Comparison of ENCODE assay signal across 8 cellular contexts in the genomic region with DNA sequence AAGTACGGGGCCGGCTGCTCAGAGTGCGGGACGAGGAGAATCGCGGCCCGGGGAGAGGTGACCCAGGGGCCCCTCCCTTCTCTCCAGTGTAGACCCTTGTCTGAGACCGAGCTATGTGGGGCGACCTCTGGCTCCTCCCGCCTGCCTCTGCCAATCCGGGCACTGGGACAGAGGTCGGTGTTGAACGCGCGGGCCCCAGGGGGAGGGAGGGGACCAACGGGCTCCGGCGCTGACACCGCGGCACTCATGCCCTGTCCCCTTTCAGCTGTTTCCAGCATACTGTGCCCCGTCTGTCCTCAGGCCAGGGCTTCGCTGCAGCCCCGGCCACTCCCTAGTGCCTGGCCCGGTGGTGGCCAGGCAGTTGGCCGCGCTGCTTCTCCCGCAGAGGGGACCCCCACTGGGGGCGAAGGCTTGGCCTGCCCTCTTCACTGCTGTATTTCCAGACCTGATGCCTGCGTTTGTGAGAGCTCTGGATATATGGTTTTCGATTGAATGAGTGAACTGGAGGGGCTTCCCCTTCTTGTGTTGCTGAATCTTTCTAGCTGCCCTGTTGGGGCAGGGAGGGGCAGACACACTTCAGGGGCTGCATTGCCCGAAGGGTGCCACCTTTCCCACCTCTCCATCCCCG. TPM values are rescaled to one million over a fixed set of nuclear protein-coding genes. Genes with fewer than 3 reads are reported as not detected.
DNase-seq lines count a peak whose midpoint lies in the region; FAIRE-seq and TF ChIP-seq lines count a peak whose summit lies in the region.

No MANE protein-coding gene starts in this region.

- peak overlapping the region; percentile 81 for H3K4me2 ChIP-seq in MM.1S (ENCODE audit: low read depth, low read length)
- peak overlapping the region; percentile 53 for H3K4me2 ChIP-seq in endothelial cell of umbilical vein (ENCODE audit: insufficient read depth, low read length)

- POLR2A ChIA-PET in endothelial cell of umbilical vein (lab: Charles Lee) = interaction anchor here (0.6 kb wide), 1 partner anchor 392 kb away, joined by 3 read pairs; the partner anchor contains the start of gene PTPN4

- H3K9ac ChIP-seq in MM.1S (ENCODE audit: low read length) (peak overlapping the region; percentile 91), endothelial cell of umbilical vein (replicated peaks; ENCODE audit: extremely low read depth, insufficient read depth, low read length) (peak overlapping the region; percentile 34), mucosa of rectum (ENCODE audit: low read depth in 1 of 2, low read length in 2 of 2) (peak overlapping the region; percentile 89 to 90)

- dilution Hi-C loops in endothelial cell of umbilical vein (cut with MboI; ENCODE audit: extremely low pct_ligation_motif_present, low sequenced_read_pairs) = no loop called here

- no peak for TF ChIP-seq POLR2A in endothelial cell of umbilical vein (IDR thresholded peaks at IDR 0.05; ENCODE audit: low read depth, low read length)

- CTCF ChIA-PET in endothelial cell of umbilical vein (lab: Charles Lee) = interaction anchor here (1.1 to 1.7 kb wide), 4 partner anchors 16 to 486 kb away, joined by 3 to 4 read pairs (median 3); no protein-coding TSS in a partner anchor

- peak overlapping the region; percentile 66; the same call in 1 of the 2 replicates for H3K27ac ChIP-seq in MM.1S (ENCODE audit: low read length)
- peak overlapping the region; percentile 14 for H3K27ac ChIP-seq in endothelial cell of umbilical vein (ENCODE audit: insufficient read depth, low read depth, low read length)
- H3K27ac ChIP-seq in mucosa of rectum (ENCODE audit: low read depth in 2 of 2, low read length in 2 of 2) = peak overlapping the region; percentile 74 to 93

- no peaks in the 10 kb centered on the region for H3F3A ChIP-seq in MM.1S (ENCODE audit: insufficient read depth, low read length)

- DNase-seq in H7 = peak; percentile 92
- DNase-seq in MM.1S = peak; percentile 50
- DNase-seq in activated CD8-positive, alpha-beta memory T cell treated with anti-CD3 and anti-CD28 coated beads for 24 hours = peak; percentile 79
- no peak for DNase-seq in endothelial cell of umbilical vein (ENCODE audit: low read depth, low spot score)
- peak; percentile 39 for DNase-seq in stimulated activated naive CD4-positive, alpha-beta T cell treated with Interleukin-2 at 50 U/mL for 16 hours (lab: John Stamatoyannopoulos, UW)
- DNase-seq in inferior parietal cortex (ENCODE audit: extremely low spot score) = no peak

- H3K36me3 ChIP-seq in H7 (replicated peaks; ENCODE audit: control insufficient read depth, insufficient read depth, low read length) (peaks cover 28% of the 10 kb centered on the region), MM.1S (replicated peaks; ENCODE audit: insufficient read depth, low read length) (peaks cover 24% of the 10 kb centered on the region), endothelial cell of umbilical vein (ENCODE audit: control insufficient read depth in 2 of 2, extremely low read depth in 1 of 2, insufficient read depth in 2 of 2, low read length in 2 of 2) (peaks cover 18 to 23% of the 10 kb centered on the region in 2 experiments), mucosa of rectum (ENCODE audit: control insufficient read depth in 2 of 2, insufficient read depth in 2 of 2, low read length in 2 of 2) (peaks cover 36 to 42% of the 10 kb centered on the region in 2 donors)

- BruUV-seq in endothelial cell of umbilical vein (replicated peaks; lab: Mats Ljungman, UMichigan) = no TSS peak

- H3K9me3 ChIP-seq in MM.1S (replicated peaks; ENCODE audit: insufficient read depth, low read length) = no peaks in the 10 kb centered on the region
- H3K9me3 ChIP-seq in endothelial cell of umbilical vein (replicated peaks; ENCODE audit: control insufficient read depth, insufficient read depth, low read length) = no peaks in the 10 kb centered on the region
- H3K9me3 ChIP-seq in mucosa of rectum (ENCODE audit: control insufficient read depth in 2 of 2, low read length in 2 of 2) = peaks cover 0 to 2% of the 10 kb centered on the region in 2 donors

- H3K79me2 ChIP-seq in MM.1S (ENCODE audit: low read length) (peaks cover 67% of the 10 kb centered on the region), endothelial cell of umbilical vein (ENCODE audit: control insufficient read depth, insufficient read depth, low read length) (peaks cover 29% of the 10 kb centered on the region)

- no peaks in the 10 kb centered on the region for H3K9me1 ChIP-seq in endothelial cell of umbilical vein (replicated peaks; ENCODE audit: control insufficient read depth, extremely low read depth, insufficient read depth, low read length)

- H3K9me2 ChIP-seq in MM.1S (replicated peaks; ENCODE audit: insufficient read depth, low read length) = no peaks in the 10 kb centered on the region

- intact Hi-C loops in endothelial cell of umbilical vein (cut with micrococcal nuclease) = loop anchor here (2.0 to 10.0 kb wide), 2 partner anchors 113 to 145 kb away; partner anchors contain the start of gene STEAP3

- peak; percentile 67 for FAIRE-seq in endothelial cell of umbilical vein (lab: Jason Lieb, UNC)

- H3K4me3 ChIP-seq in GM08714 (ENCODE audit: low read length) (peak overlapping the region; percentile 91), H7 (ENCODE audit: insufficient read depth, low read depth, low read length) (peak overlapping the region; percentile 92), MM.1S (ENCODE audit: low read length) (peak overlapping the region; percentile 96), endothelial cell of umbilical vein (replicated peaks in 1 of 3; ENCODE audit: insufficient read depth in 1 of 3, low read depth in 1 of 3, low read length in 3 of 3) (peak overlapping the region; percentile 65 to 86 (median 66)), mucosa of rectum (ENCODE audit: low read length in 2 of 2) (peak overlapping the region; percentile 93 to 99)

- H3K27me3 ChIP-seq in H7 (ENCODE audit: control insufficient read depth, insufficient read depth, low read length) (no peaks in the 10 kb centered on the region), MM.1S (replicated peaks; ENCODE audit: insufficient read depth, low read length) (no peaks in the 10 kb centered on the region), endothelial cell of umbilical vein (ENCODE audit: control insufficient read depth in 2 of 2, insufficient read depth in 2 of 2, low read length in 2 of 2) (no peaks in the 10 kb centered on the region), mucosa of rectum (ENCODE audit: control insufficient read depth in 2 of 2, insufficient read depth in 2 of 2, low read length in 2 of 2) (no peaks in the 10 kb centered on the region)

- H2AFZ ChIP-seq in MM.1S (ENCODE audit: low read length) = peak overlapping the region; percentile 71
- peak overlapping the region; percentile 82 for H2AFZ ChIP-seq in endothelial cell of umbilical vein (ENCODE audit: low read depth, low read length)

- H4K20me1 ChIP-seq in MM.1S (ENCODE audit: insufficient read depth, low read length) (peaks cover 9% of the 10 kb centered on the region; the same call in 1 of the 2 replicates), endothelial cell of umbilical vein (replicated peaks; ENCODE audit: control insufficient read depth, extremely low read depth, insufficient read depth, low read length) (peaks cover 2% of the 10 kb centered on the region)

- peaks cover 20% of the 10 kb centered on the region for H3K4me1 ChIP-seq in MM.1S (ENCODE audit: low read length)
- H3K4me1 ChIP-seq in endothelial cell of umbilical vein (ENCODE audit: control insufficient read depth, extremely low read depth, insufficient read depth, low read length) = peaks cover 21% of the 10 kb centered on the region
- H3K4me1 ChIP-seq in mucosa of rectum (ENCODE audit: control insufficient read depth in 2 of 2, insufficient read depth in 2 of 2, low read length in 2 of 2) = peaks cover 20 to 30% of the 10 kb centered on the region in 2 donors

- no peak for TF ChIP-seq CTCF in MM.1S (IDR thresholded peaks at IDR 0.05; ENCODE audit: low read length)
- TF ChIP-seq CTCF in endothelial cell of umbilical vein (IDR thresholded peaks at IDR 0.05; ENCODE audit: extremely low read depth in 1 of 2, insufficient read depth in 1 of 2, low read depth in 1 of 2, low read length in 2 of 2) = no peak

TF ChIP-seq in endothelial cell of umbilical vein, 7 proteins besides CTCF, POLR2A, EP300 and RAD21:
- TF ChIP-seq JUN (IDR thresholded peaks at IDR 0.05; ENCODE audit: borderline replicate concordance, insufficient read depth, insufficient read length, low read depth) (no peak), POLR2AphosphoS5 (IDR thresholded peaks at IDR 0.05; ENCODE audit: insufficient read depth, low read depth, low read length) (peak; percentile 14)

RNA-seq across cellular contexts. Expression of gene DBI, which starts 0.8 kb away (rescaled TPM):
- total RNA-seq in H7 (2014; rRNA removed; shearing (Covaris generic)) = 94.0 and 97.5 TPM in 2 replicates
- 214 and 245 TPM in 2 replicates for total RNA-seq in endothelial cell of umbilical vein
- polyA plus RNA-seq in endothelial cell of umbilical vein = 190 and 233 TPM in 2 replicates
- 392 and 460 TPM in 2 replicates for polyA plus RNA-seq in endothelial cell of umbilical vein (2011; cell fraction: cytosol; rRNA removed)
- 89.5 and 136 TPM in 2 replicates for polyA plus RNA-seq in endothelial cell of umbilical vein (2011; cell fraction: nucleus; rRNA removed)
- polyA plus RNA-seq in endothelial cell of umbilical vein (2012) = 340 and 408 TPM in 2 replicates
- 74.5 and 84.3 TPM in 2 replicates for polyA minus RNA-seq in endothelial cell of umbilical vein
- 27.0 TPM for polyA minus RNA-seq in endothelial cell of umbilical vein (2011; cell fraction: cytosol; rRNA and poly(A)+ RNA removed)
- polyA minus RNA-seq in endothelial cell of umbilical vein (2011; cell fraction: nucleus; rRNA and poly(A)+ RNA removed) = 21.1 and 26.7 TPM in 2 replicates

RNA-seq across cellular contexts. Expression of gene C2orf76, which starts 1.0 kb away (rescaled TPM):
- 11.0 and 14.1 TPM in 2 replicates for total RNA-seq in H7 (2014; rRNA removed; shearing (Covaris generic))
- total RNA-seq in endothelial cell of umbilical vein = 12.0 and 12.1 TPM in 2 replicates
- 6.0 and 7.4 TPM in 2 replicates for polyA plus RNA-seq in endothelial cell of umbilical vein
- polyA plus RNA-seq in endothelial cell of umbilical vein (2011; cell fraction: cytosol; rRNA removed) = 12.1 and 12.9 TPM in 2 replicates
- polyA plus RNA-seq in endothelial cell of umbilical vein (2011; cell fraction: nucleus; rRNA removed) = 4.5 and 5.6 TPM in 2 replicates
- polyA plus RNA-seq in endothelial cell of umbilical vein (2012) = 18.6 and 26.4 TPM in 2 replicates
- 5.8 and 9.4 TPM in 2 replicates for polyA minus RNA-seq in endothelial cell of umbilical vein
- not detected for polyA minus RNA-seq in endothelial cell of umbilical vein (2011; cell fraction: cytosol; rRNA and poly(A)+ RNA removed)
- 8.4 and 9.9 TPM in 2 replicates for polyA minus RNA-seq in endothelial cell of umbilical vein (2011; cell fraction: nucleus; rRNA and poly(A)+ RNA removed)

Comparison
In these comparisons a context has a peak if more than half of its experiments do, and no peak if none do; other contexts are left out.
1. DNase-seq: peak in H7 (single experiment), MM.1S (single experiment), activated CD8-positive, alpha-beta memory T cell treated with anti-CD3 and anti-CD28 coated beads for 24 hours (single experiment) and stimulated activated naive CD4-positive, alpha-beta T cell treated with Interleukin-2 at 50 U/mL for 16 hours (single experiment); none in endothelial cell of umbilical vein (single experiment) and inferior parietal cortex (single experiment).
2. H3K27ac ChIP-seq: peak in every context shown above with its lines; median percentile 84 in mucosa of rectum; 66 in MM.1S; 14 in endothelial cell of umbilical vein.
3. H3K9ac ChIP-seq: peak in every context shown above with its lines; median percentile 91 in MM.1S; 90 in mucosa of rectum; 34 in endothelial cell of umbilical vein.
4. Peak in every context shown above with its lines, with median percentiles within 50 percentile points of each other: H3K4me3 ChIP-seq.